8 cellular contexts compared by ENCODE assay signal in the genomic region with DNA sequence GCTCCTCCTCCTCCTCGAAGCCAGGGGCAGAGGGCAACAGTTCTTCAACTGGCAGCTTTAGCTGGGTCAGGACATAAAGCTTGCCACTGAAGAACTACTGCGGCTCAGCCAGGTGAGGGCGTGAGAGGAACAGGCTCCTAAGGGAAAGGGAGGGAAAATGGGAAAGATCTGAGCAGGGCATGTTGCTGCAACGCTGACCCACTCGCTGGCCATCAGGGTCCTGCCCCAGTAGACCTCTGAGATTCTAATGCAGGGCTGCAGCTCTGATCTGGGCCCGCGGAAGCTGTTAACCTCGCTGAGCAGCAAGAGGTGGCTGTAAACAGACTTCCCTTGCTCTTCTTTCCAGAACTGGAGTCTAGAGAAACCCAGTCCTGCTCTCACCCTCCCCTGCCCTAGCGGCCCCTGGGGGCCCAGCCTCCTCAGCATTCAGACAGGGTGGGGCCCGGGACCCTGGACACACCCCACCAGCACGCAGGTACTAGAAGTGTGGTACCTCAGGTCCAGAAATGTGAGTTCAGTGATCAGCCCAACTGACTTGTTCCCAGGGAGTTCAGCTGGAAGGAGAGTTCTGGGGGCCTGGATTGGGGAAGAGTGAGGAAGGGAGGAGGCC. TPM values are rescaled to one million over a fixed set of nuclear protein-coding genes. Genes with fewer than 3 reads are reported as not detected.
DNase-seq lines count a peak whose midpoint lies in the region; ATAC-seq and TF ChIP-seq lines count a peak whose summit lies in the region.

No MANE protein-coding gene starts in this region.

- peaks cover 47% of the 10 kb centered on the region for H3K4me1 Mint-ChIP-seq in activated T-cell treated with anti-CD3 and anti-CD28 coated beads, Interleukin-2, amount 50 U/mL, for 72 hours (ENCODE audit: low read depth)

- H3K4me1 ChIP-seq in colonic mucosa (peaks cover 25% of the 10 kb centered on the region), muscle layer of duodenum (ENCODE audit: control insufficient read depth in 1 of 2, insufficient read depth in 2 of 2, low read length in 2 of 2) (peaks cover 17 to 36% of the 10 kb centered on the region in 2 donors)

- H3K9me3 Mint-ChIP-seq in activated T-cell treated with anti-CD3 and anti-CD28 coated beads, Interleukin-2, amount 50 U/mL, for 72 hours: no peaks in the 10 kb centered on the region

- no peaks in the 10 kb centered on the region for H3K27me3 ChIP-seq in colonic mucosa
- H3K27me3 ChIP-seq in muscle layer of duodenum (ENCODE audit: low read depth, low read length): no peaks in the 10 kb centered on the region

- peaks cover 0 to 7% of the 10 kb centered on the region in 2 donors for H3K36me3 Mint-ChIP-seq in activated T-cell treated with anti-CD3 and anti-CD28 coated beads, Interleukin-2, amount 50 U/mL, for 72 hours (ENCODE audit: insufficient read depth in 2 of 2)

- intact Hi-C loops in colonic mucosa (cut with DNase I): loop anchor here (5.0 kb wide), 1 partner anchor 37 kb away; no protein-coding TSS in a partner anchor

- no peak for ATAC-seq in activated T-cell treated with anti-CD3 and anti-CD28 coated beads, Interleukin-2, amount 50 U/mL, for 72 hours (replicated peaks in 1 of 2)
- no peak for ATAC-seq in GM19035 (IDR thresholded peaks at IDR 0.05; ENCODE audit: unreplicated experiment)

- peak; percentile 23 for TF ChIP-seq CTCF in colonic mucosa (IDR thresholded peaks at IDR 0.05)

- H3K4me3 Mint-ChIP-seq in activated T-cell treated with anti-CD3 and anti-CD28 coated beads, Interleukin-2, amount 50 U/mL, for 72 hours: peak overlapping the region; percentile 54 to 98

- H3K9ac ChIP-seq in colonic mucosa (ENCODE audit: low read depth in 2 of 2, low read length in 2 of 2): peak overlapping the region; percentile 70 to 94

- H3K27ac ChIP-seq in colonic mucosa: peak overlapping the region; percentile 98
- H3K27ac ChIP-seq in muscle layer of duodenum (ENCODE audit: low read length): peak overlapping the region; percentile 91

- H3K9me3 ChIP-seq in colonic mucosa (no peaks in the 10 kb centered on the region), muscle layer of duodenum (ENCODE audit: control insufficient read depth in 1 of 2, low read length in 2 of 2) (no peaks in the 10 kb centered on the region)

- H3K27ac Mint-ChIP-seq in activated T-cell treated with anti-CD3 and anti-CD28 coated beads, Interleukin-2, amount 50 U/mL, for 72 hours: no peak overlapping the region

- peaks cover 24% of the 10 kb centered on the region for H3K27me3 Mint-ChIP-seq in activated T-cell treated with anti-CD3 and anti-CD28 coated beads, Interleukin-2, amount 50 U/mL, for 72 hours (ENCODE audit: low read depth)

- no peak for DNase-seq in activated T-cell treated with anti-CD3 and anti-CD28 coated beads, Interleukin-2, amount 50 U/mL, for 72 hours
- DNase-seq in activated T-cell treated with anti-CD3 and anti-CD28 coated beads for 4 hours (no peak), NCI-H748 treated with DMSO at 0.1 percent for 48 hours (lab: John Stamatoyannopoulos, UW) (peak; percentile 46), colonic mucosa (peak; percentile 77), NCI-H187 (lab: John Stamatoyannopoulos, UW) (no peak)
- no peak for DNase-seq in activated effector memory CD4-positive, alpha-beta T cell treated with Interleukin-2 at 50 U/mL for 16 hours

- no peaks in the 10 kb centered on the region for H3K36me3 ChIP-seq in colonic mucosa
- peaks cover 27 to 43% of the 10 kb centered on the region in 2 donors for H3K36me3 ChIP-seq in muscle layer of duodenum (ENCODE audit: control insufficient read depth in 1 of 2, insufficient read depth in 2 of 2, low read length in 2 of 2)

- peak overlapping the region; percentile 93 for H3K4me3 ChIP-seq in colonic mucosa
- peak overlapping the region; percentile 71 to 92 for H3K4me3 ChIP-seq in muscle layer of duodenum (ENCODE audit: low read depth in 1 of 2, low read length in 2 of 2)

RNA-seq across cellular contexts. Expression of gene TLCD2, which starts 3.8 kb away (rescaled TPM):
- total RNA-seq in activated T-cell treated with anti-CD3 and anti-CD28 coated beads, Interleukin-2, amount 50 U/mL, for 72 hours: 1 to 10 TPM in 1 of 2 donors, under 1 TPM in 1; 0.70 to 1.8 TPM
- total RNA-seq in colonic mucosa: 10 to 100 TPM; 30.2 to 32.6 TPM

RNA-seq across cellular contexts. Expression of gene WDR81, which starts 10.5 kb away (rescaled TPM):
- total RNA-seq in activated T-cell treated with anti-CD3 and anti-CD28 coated beads, Interleukin-2, amount 50 U/mL, for 72 hours: 10 to 100 TPM in 1 of 2 donors, 1 to 10 TPM in 1; 9.4 to 11.2 TPM
- 10 to 100 TPM in 1 of 2 donors, 1 to 10 TPM in 1; 9.2 to 16.0 TPM for total RNA-seq in colonic mucosa

RNA-seq across cellular contexts. Expression of gene SERPINF2, which starts 28.7 kb away (rescaled TPM):
- 1 to 10 TPM in 1 of 2 donors, under 1 TPM in 1; 0.89 to 1.6 TPM for total RNA-seq in activated T-cell treated with anti-CD3 and anti-CD28 coated beads, Interleukin-2, amount 50 U/mL, for 72 hours
- total RNA-seq in colonic mucosa: 1 to 10 TPM; 1.0 to 1.7 TPM

RNA-seq across cellular contexts. Expression of gene PRPF8, which starts 29.3 kb away (rescaled TPM):
- 100 to 1,000 TPM; 332 to 390 TPM for total RNA-seq in activated T-cell treated with anti-CD3 and anti-CD28 coated beads, Interleukin-2, amount 50 U/mL, for 72 hours
- 100 to 1,000 TPM; 172 to 292 TPM for total RNA-seq in colonic mucosa

RNA-seq across cellular contexts. Expression of gene SERPINF1, which starts 47.9 kb away (rescaled TPM):
- total RNA-seq in activated T-cell treated with anti-CD3 and anti-CD28 coated beads, Interleukin-2, amount 50 U/mL, for 72 hours: 1 to 10 TPM in 1 of 2 donors, not detected in 1; 2.2 TPM
- total RNA-seq in colonic mucosa: 10 to 100 TPM; 13.3 to 39.7 TPM

Comparison
In these comparisons a context has a peak if more than half of its experiments do, and no peak if none do; other contexts are left out.
1. DNase-seq: peak in NCI-H748 treated with DMSO at 0.1 percent for 48 hours (single experiment) and colonic mucosa (single experiment); none in activated T-cell treated with anti-CD3 and anti-CD28 coated beads, Interleukin-2, amount 50 U/mL, for 72 hours (0 of 2), activated T-cell treated with anti-CD3 and anti-CD28 coated beads for 4 hours (single experiment), NCI-H187 (0 of 2) and activated effector memory CD4-positive, alpha-beta T cell treated with Interleukin-2 at 50 U/mL for 16 hours (single experiment).
2. RNA of gene TLCD2, which starts 3.8 kb away (total RNA-seq): 30.2 to 32.6 TPM in colonic mucosa; 0.70 to 1.8 TPM in activated T-cell treated with anti-CD3 and anti-CD28 coated beads, Interleukin-2, amount 50 U/mL, for 72 hours; every median in the first group is over 10 times any median in the second.